In genomic region chr2:85754313-85755095, GRCh38 we compare ENCODE assay signal across 8 cellular contexts. TPM values are rescaled to one million over a fixed set of nuclear protein-coding genes. Genes with fewer than 3 reads are reported as not detected.
DNase-seq lines count a peak whose midpoint lies in the region; ATAC-seq and TF ChIP-seq lines count a peak whose summit lies in the region.

No MANE protein-coding gene starts in this region.

- H3K4me3 Mint-ChIP-seq in CD4-positive, CD25-positive, alpha-beta regulatory T cell = peak overlapping the region; percentile 63 to 78 (median 66)
- peak overlapping the region; percentile 77 for H3K4me3 Mint-ChIP-seq in activated CD8-positive, alpha-beta T cell treated with anti-CD3 and anti-CD28 coated beads, Interleukin-2, amount 10 ng/mL, durations not matched to agents 7 days and 5 days
- H3K4me3 Mint-ChIP-seq in osteocyte (ENCODE audit: unreplicated experiment) = peak overlapping the region; percentile 86

- H3K36me3 ChIP-seq in CD4-positive, CD25-positive, alpha-beta regulatory T cell (ENCODE audit: control insufficient read depth, insufficient read depth, low read length) = no peaks in the 10 kb centered on the region

- H3K27ac Mint-ChIP-seq in CD4-positive, CD25-positive, alpha-beta regulatory T cell = no peak overlapping the region
- no peak overlapping the region for H3K27ac Mint-ChIP-seq in activated CD8-positive, alpha-beta T cell treated with anti-CD3 and anti-CD28 coated beads, Interleukin-2, amount 10 ng/mL, durations not matched to agents 7 days and 5 days
- H3K27ac Mint-ChIP-seq in osteocyte (ENCODE audit: unreplicated experiment) = peak overlapping the region; percentile 31

- H3K4me1 Mint-ChIP-seq in CD4-positive, CD25-positive, alpha-beta regulatory T cell = peaks cover 0 to 19% (median 9%) of the 10 kb centered on the region in 4 donors
- peaks cover 15% of the 10 kb centered on the region for H3K4me1 Mint-ChIP-seq in activated CD8-positive, alpha-beta T cell treated with anti-CD3 and anti-CD28 coated beads, Interleukin-2, amount 10 ng/mL, durations not matched to agents 7 days and 5 days (ENCODE audit: low read depth)
- H3K4me1 Mint-ChIP-seq in osteocyte (ENCODE audit: unreplicated experiment) = peaks cover 43% of the 10 kb centered on the region

- no peaks in the 10 kb centered on the region for H3K9me3 ChIP-seq in CD4-positive, CD25-positive, alpha-beta regulatory T cell (ENCODE audit: control insufficient read depth in 2 of 2, low read length in 2 of 2)

- no peaks in the 10 kb centered on the region for H3K36me3 Mint-ChIP-seq in CD4-positive, CD25-positive, alpha-beta regulatory T cell
- H3K36me3 Mint-ChIP-seq in activated CD8-positive, alpha-beta T cell treated with anti-CD3 and anti-CD28 coated beads, Interleukin-2, amount 10 ng/mL, durations not matched to agents 7 days and 5 days (ENCODE audit: low read depth) = no peaks in the 10 kb centered on the region
- H3K36me3 Mint-ChIP-seq in osteocyte (ENCODE audit: unreplicated experiment) = no peaks in the 10 kb centered on the region

- H3K27ac ChIP-seq in CD4-positive, CD25-positive, alpha-beta regulatory T cell (ENCODE audit: insufficient read depth, low read length, poor library complexity, severe bottlenecking) = no peak overlapping the region
- H3K27ac ChIP-seq in foreskin keratinocyte = no peak overlapping the region

- CTCF ChIA-PET in activated CD8-positive, alpha-beta T cell treated with anti-CD3 and anti-CD28 coated beads, Interleukin-2, amount 10 ng/mL, durations not matched to agents 7 days and 5 days (lab: Charles Lee) = interaction anchor here (1.0 to 5.6 kb wide), 5 partner anchors 8 to 75 kb away, joined by 3 to 33 read pairs (median 11); no protein-coding TSS in a partner anchor

- POLR2A ChIA-PET in activated CD8-positive, alpha-beta T cell treated with anti-CD3 and anti-CD28 coated beads, Interleukin-2, amount 10 ng/mL, durations not matched to agents 7 days and 5 days (lab: Charles Lee) = interaction anchor here (0.8 kb wide), 1 partner anchor 28 kb away, joined by 3 read pairs; no protein-coding TSS in a partner anchor

- peaks cover 0 to 2% (median 0%) of the 10 kb centered on the region in 7 donors for H3K9me3 Mint-ChIP-seq in CD4-positive, CD25-positive, alpha-beta regulatory T cell
- no peaks in the 10 kb centered on the region for H3K9me3 Mint-ChIP-seq in activated CD8-positive, alpha-beta T cell treated with anti-CD3 and anti-CD28 coated beads, Interleukin-2, amount 10 ng/mL, durations not matched to agents 7 days and 5 days (ENCODE audit: insufficient read depth)
- no peaks in the 10 kb centered on the region for H3K9me3 Mint-ChIP-seq in osteocyte (ENCODE audit: unreplicated experiment)

- H3K27me3 Mint-ChIP-seq in CD4-positive, CD25-positive, alpha-beta regulatory T cell = peaks cover 72% of the 10 kb centered on the region
- peaks cover 58% of the 10 kb centered on the region for H3K27me3 Mint-ChIP-seq in activated CD8-positive, alpha-beta T cell treated with anti-CD3 and anti-CD28 coated beads, Interleukin-2, amount 10 ng/mL, durations not matched to agents 7 days and 5 days (ENCODE audit: low read depth)
- peaks cover 7% of the 10 kb centered on the region for H3K27me3 Mint-ChIP-seq in osteocyte (ENCODE audit: unreplicated experiment)

- peaks cover 12% of the 10 kb centered on the region for H3K27me3 ChIP-seq in CD4-positive, CD25-positive, alpha-beta regulatory T cell (ENCODE audit: control insufficient read depth, insufficient read depth, low read length)
- H3K27me3 ChIP-seq in foreskin keratinocyte = peaks cover 84% of the 10 kb centered on the region

- no peak for ATAC-seq in CD4-positive, CD25-positive, alpha-beta regulatory T cell (ENCODE audit: low read depth in 2 of 2)
- peak; percentile 70 for ATAC-seq in activated CD8-positive, alpha-beta T cell treated with anti-CD3 and anti-CD28 coated beads, Interleukin-2, amount 10 ng/mL, durations not matched to agents 7 days and 5 days
- peak; percentile 30 for ATAC-seq in foreskin keratinocyte
- no peak for ATAC-seq in GM18502 (IDR thresholded peaks at IDR 0.05; ENCODE audit: poor library complexity, unreplicated experiment)
- no peak for ATAC-seq in GM19395 (IDR thresholded peaks at IDR 0.05; ENCODE audit: unreplicated experiment)

- TF ChIP-seq CTCF in foreskin keratinocyte (conservative IDR thresholded peaks at IDR 0.05) = peak; percentile 4
- no peak for TF ChIP-seq CTCF in osteocyte (IDR thresholded peaks at IDR 0.05)

- peaks cover 29% of the 10 kb centered on the region for H3K4me1 ChIP-seq in CD4-positive, CD25-positive, alpha-beta regulatory T cell (ENCODE audit: control insufficient read depth, insufficient read depth, low read length, poor library complexity, severe bottlenecking)
- H3K4me1 ChIP-seq in foreskin keratinocyte = no peaks in the 10 kb centered on the region

- DNase-seq in CD4-positive, CD25-positive, alpha-beta regulatory T cell = peak in 2 of 3 donors; percentile 5 to 29
- DNase-seq in LHCN-M2 (ENCODE audit: low read depth) = peak; percentile 69
- DNase-seq in activated CD8-positive, alpha-beta T cell treated with anti-CD3 and anti-CD28 coated beads, Interleukin-2, amount 10 ng/mL, durations not matched to agents 7 days and 5 days = peak; percentile 59
- peak; percentile 5 to 33 for DNase-seq in foreskin keratinocyte
- DNase-seq in osteocyte (ENCODE audit: extremely low spot score, unreplicated experiment) = no peak
- DNase-seq in hippocampal formation (lab: John Stamatoyannopoulos, UW) = no peak

- H3K4me3 ChIP-seq in CD4-positive, CD25-positive, alpha-beta regulatory T cell (ENCODE audit: low read depth, low read length) = no peak overlapping the region

RNA-seq across cellular contexts. Expression of gene ATOH8, which starts 0.7 kb away (rescaled TPM):
- total RNA-seq in CD4-positive, CD25-positive, alpha-beta regulatory T cell = not detected
- polyA plus RNA-seq in CD4-positive, CD25-positive, alpha-beta regulatory T cell = not detected
- total RNA-seq in LHCN-M2 (2014; rRNA removed) (129 and 179 TPM in 2 replicates), foreskin keratinocyte (not detected in 2 replicates), osteocyte (5.9 and 7.1 TPM in 2 replicates)
- 120 TPM for polyA plus RNA-seq in LHCN-M2 (2012)
- total RNA-seq in activated CD8-positive, alpha-beta T cell treated with anti-CD3 and anti-CD28 coated beads, Interleukin-2, amount 10 ng/mL, durations not matched to agents 7 days and 5 days = under 1 TPM; 0.11 to 0.13 TPM
- polyA plus RNA-seq in foreskin keratinocyte = not detected in 2 replicates

Comparison
In these comparisons a context has a peak if more than half of its experiments do, and no peak if none do; other contexts are left out.
1. ATAC-seq: peak in activated CD8-positive, alpha-beta T cell treated with anti-CD3 and anti-CD28 coated beads, Interleukin-2, amount 10 ng/mL, durations not matched to agents 7 days and 5 days (single experiment) and foreskin keratinocyte (single experiment); none in CD4-positive, CD25-positive, alpha-beta regulatory T cell (0 of 2), GM18502 (single experiment) and GM19395 (single experiment).
2. DNase-seq: peak in CD4-positive, CD25-positive, alpha-beta regulatory T cell (2 of 3), LHCN-M2 (single experiment), activated CD8-positive, alpha-beta T cell treated with anti-CD3 and anti-CD28 coated beads, Interleukin-2, amount 10 ng/mL, durations not matched to agents 7 days and 5 days (single experiment) and foreskin keratinocyte (2 of 2); none in osteocyte (single experiment) and hippocampal formation (0 of 2).
3. RNA of gene ATOH8, which starts 0.7 kb away (total RNA-seq): 129 to 179 TPM in LHCN-M2; 5.9 to 7.1 TPM in osteocyte, 0.11 to 0.13 TPM in activated CD8-positive, alpha-beta T cell treated with anti-CD3 and anti-CD28 coated beads, Interleukin-2, amount 10 ng/mL, durations not matched to agents 7 days and 5 days, not detected in CD4-positive, CD25-positive, alpha-beta regulatory T cell (single experiment) and not detected in foreskin keratinocyte; every median in the first group is over 10 times any median in the second.
4. Peak in every context shown above with its lines, with median percentiles within 50 percentile points of each other: H3K4me3 Mint-ChIP-seq.